In genomic region chr1:198641506-198641905, GRCh38 we compare ENCODE assay signal across 9 cellular contexts. TPM values are rescaled to one million over a fixed set of nuclear protein-coding genes. Genes with fewer than 3 reads are reported as not detected.
DNase-seq lines count a peak whose midpoint lies in the region; ATAC-seq and TF ChIP-seq lines count a peak whose summit lies in the region.
"Had no signal": no experiment of that assay in that cellular context is flagged by ENCODE, and none has a peak within 500 bp of the region (broad histone marks: within the 10 kb centered on the region; RNA-seq: fewer than 3 reads in every experiment).

No MANE protein-coding gene starts in this region.

- H3K27ac ChIP-seq in ascending aorta (no peak overlapping the region), vagina (peak overlapping the region; percentile 30), WERI-Rb-1 (no peak overlapping the region)

- H3K4me1 ChIP-seq in ascending aorta (no peaks in the 10 kb centered on the region), vagina (no peaks in the 10 kb centered on the region)

- H3K36me3 ChIP-seq in ascending aorta (no peaks in the 10 kb centered on the region), vagina (no peaks in the 10 kb centered on the region), WERI-Rb-1 (no peaks in the 10 kb centered on the region)

- DNase-seq in ELR (ENCODE audit: low read depth) (peak; percentile 73), ascending aorta (ENCODE audit: low spot score in 2 of 2) (no peak), vagina (ENCODE audit: extremely low spot score in 2 of 2) (no peak), LoVo (ENCODE audit: low spot score) (no peak), WERI-Rb-1 (no peak)
- no peak for DNase-seq in Jurkat, Clone E6-1 (ENCODE audit: low read depth, low spot score)
- DNase-seq in activated CD8-positive, alpha-beta memory T cell treated with anti-CD3 and anti-CD28 coated beads for 24 hours: no peak

- peak; percentile 42 for ATAC-seq in GM21390 (IDR thresholded peaks at IDR 0.05; ENCODE audit: unreplicated experiment)
- ATAC-seq: HCT116 had no signal

- H3K4me3 ChIP-seq in Jurkat, Clone E6-1 (ENCODE audit: low read length): peak overlapping the region; percentile 73
- H3K4me3 ChIP-seq in ascending aorta (peak overlapping the region; percentile 4 to 23), vagina (peak overlapping the region in 1 of 2 donors; percentile 29), WERI-Rb-1 (ENCODE audit: low read depth, low read length) (no peak overlapping the region)

- H3K27me3 ChIP-seq in ascending aorta (no peaks in the 10 kb centered on the region), vagina (no peaks in the 10 kb centered on the region), WERI-Rb-1 (ENCODE audit: insufficient read depth, low read depth, severe bottlenecking) (no peaks in the 10 kb centered on the region)

- no peak for TF ChIP-seq CTCF in ascending aorta (IDR thresholded peaks at IDR 0.05)
- no peak for TF ChIP-seq CTCF in vagina (IDR thresholded peaks at IDR 0.05)
- no peak for TF ChIP-seq CTCF in WERI-Rb-1 (IDR thresholded peaks at IDR 0.05; ENCODE audit: low read depth, low read length)

- no peak for TF ChIP-seq POLR2A in vagina (IDR thresholded peaks at IDR 0.05)

- H3K9me3 ChIP-seq in ascending aorta (no peaks in the 10 kb centered on the region), vagina (no peaks in the 10 kb centered on the region), WERI-Rb-1 (ENCODE audit: severe bottlenecking) (no peaks in the 10 kb centered on the region)

- intact Hi-C loops in ascending aorta (cut with DNase I): no loop called here
- intact Hi-C loops in vagina (cut with DNase I): no loop called here

RNA-seq across cellular contexts. Expression of gene PTPRC, which starts 2.7 kb away (rescaled TPM):
- polyA plus RNA-seq in Jurkat, Clone E6-1 (2012; ENCODE audit: insufficient read depth, insufficient read length): 402 TPM
- total RNA-seq in ascending aorta (21.3 TPM), vagina (33.4 TPM)
